8 cellular contexts compared by ENCODE assay signal in genomic region chr9:2241875-2242741, GRCh38.
DNase-seq lines count a peak whose midpoint lies in the region; ATAC-seq and TF ChIP-seq lines count a peak whose summit lies in the region.

No MANE protein-coding gene starts in this region.

- no peak for TF ChIP-seq CTCF in GM13976 (IDR thresholded peaks at IDR 0.05; ENCODE audit: borderline replicate concordance, control extremely low read depth, extremely low read depth, insufficient read depth, missing control alignments)
- no peak for TF ChIP-seq CTCF in astrocyte of the spinal cord (IDR thresholded peaks at IDR 0.05; ENCODE audit: low read depth, low read length)

- in situ Hi-C loops in GM13976 (cut with MboI; ENCODE audit: low sequenced_read_pairs, unreplicated experiment), result no loop called here
- in situ Hi-C loops in astrocyte of the spinal cord (cut with HindIII; ENCODE audit: low sequenced_read_pairs), result no loop called here

- ATAC-seq in HG02763 (IDR thresholded peaks at IDR 0.05; ENCODE audit: unreplicated experiment), result peak; percentile 86

- H3K4me3 ChIP-seq in astrocyte of the spinal cord (ENCODE audit: low read depth, low read length), result peak overlapping the region; percentile 48

- DNase-seq in GM13976 (ENCODE audit: low spot score), result peak; percentile 80
- DNase-seq in NCI-H128 (lab: John Stamatoyannopoulos, UW; ENCODE audit: unreplicated experiment), result peak; percentile 84
- peak; percentile 71 for DNase-seq in SW480 (ENCODE audit: low spot score)
- DNase-seq in astrocyte of the spinal cord (ENCODE audit: low read depth, low spot score), result peak; percentile 94
- peak; percentile 21 to 94 (median 75) for DNase-seq in hypothalamus (lab: John Stamatoyannopoulos, UW)
- peak; percentile 99 for DNase-seq in retina
- no peak for DNase-seq in effector CD8-positive, alpha-beta T cell (lab: John Stamatoyannopoulos, UW)
